Comparison of ENCODE assay signal across 12 cellular contexts in genomic region chr10:43822509-43823236, GRCh38.
DNase-seq lines count a peak whose midpoint lies in the region; ATAC-seq and TF ChIP-seq lines count a peak whose summit lies in the region.
"Had no signal": no experiment of that assay in that cellular context is flagged by ENCODE, and none has a peak within 500 bp of the region (broad histone marks: within the 10 kb centered on the region; RNA-seq: fewer than 3 reads in every experiment).

No MANE protein-coding gene starts in this region.

- peak overlapping the region; percentile 45 for H3K27ac Mint-ChIP-seq in chondrocyte (ENCODE audit: unreplicated experiment)
- no peak overlapping the region for H3K27ac Mint-ChIP-seq in mesothelial cell of epicardium

- H3K9me3 Mint-ChIP-seq in chondrocyte (ENCODE audit: low read depth) (peaks cover 3% of the 10 kb centered on the region), mesothelial cell of epicardium (peaks cover 1% of the 10 kb centered on the region)

- H4K20me1 ChIP-seq in PC-3 (ENCODE audit: low read length) = no peaks in the 10 kb centered on the region

- H3F3A ChIP-seq in PC-3 (ENCODE audit: low read length, unreplicated experiment) = no peaks in the 10 kb centered on the region

- no peak overlapping the region for H2AFZ ChIP-seq in PC-3 (ENCODE audit: low read length)
- H2AFZ ChIP-seq: parathyroid adenoma had no signal

- no peak overlapping the region for H3K4me3 Mint-ChIP-seq in chondrocyte (ENCODE audit: unreplicated experiment)
- no peak overlapping the region for H3K4me3 Mint-ChIP-seq in mesothelial cell of epicardium

- H3K36me3 ChIP-seq in rectal smooth muscle tissue (ENCODE audit: control insufficient read depth, insufficient read depth, low read length) (no peaks in the 10 kb centered on the region), PC-3 (ENCODE audit: low read depth, low read length) (no peaks in the 10 kb centered on the region)
- H3K36me3 ChIP-seq: lower lobe of right lung had no signal

- H3K4me1 Mint-ChIP-seq in chondrocyte (ENCODE audit: low read depth) (peaks cover 38% of the 10 kb centered on the region), mesothelial cell of epicardium (peaks cover 22% of the 10 kb centered on the region)

- ATAC-seq in activated CD4-positive, CD25-positive, alpha-beta regulatory T cell treated with anti-CD3 and anti-CD28 coated beads, Interleukin-2, amount 50 U/mL, for 24 hours = peak; percentile 55 to 62
- no peak for ATAC-seq in PC-3
- ATAC-seq: K562, lower lobe of right lung had no signal

- TF ChIP-seq CTCF in chondrocyte (IDR thresholded peaks at IDR 0.05) (no peak), PC-3 (conservative IDR thresholded peaks at IDR 0.05; ENCODE audit: low read depth, low read length) (no peak), mesothelial cell of epicardium (IDR thresholded peaks at IDR 0.05; ENCODE audit: unreplicated experiment) (no peak)

- no peaks in the 10 kb centered on the region for H3K9me2 ChIP-seq in PC-3 (replicated peaks; ENCODE audit: low read length)

- H3K79me2 ChIP-seq in PC-3 (ENCODE audit: low read length) = no peaks in the 10 kb centered on the region
- H3K79me2 ChIP-seq: parathyroid adenoma had no signal

- H3K36me3 Mint-ChIP-seq in chondrocyte (ENCODE audit: low read depth) = no peaks in the 10 kb centered on the region
- no peaks in the 10 kb centered on the region for H3K36me3 Mint-ChIP-seq in mesothelial cell of epicardium

- CTCF ChIA-PET in PC-3 (lab: Charles Lee) = no interaction called here

- peak overlapping the region; percentile 63 for H3K27ac ChIP-seq in rectal smooth muscle tissue (ENCODE audit: low read depth, low read length)
- H3K27ac ChIP-seq in PC-3 (ENCODE audit: low read length) = no peak overlapping the region
- H3K27ac ChIP-seq: lower lobe of right lung, parathyroid adenoma had no signal

- no peak overlapping the region for H3K9ac ChIP-seq in rectal smooth muscle tissue (ENCODE audit: low read length)
- no peak overlapping the region for H3K9ac ChIP-seq in PC-3 (ENCODE audit: low read length)
- H3K9ac ChIP-seq: parathyroid adenoma had no signal

- no peaks in the 10 kb centered on the region for H3K27me3 ChIP-seq in rectal smooth muscle tissue (ENCODE audit: control insufficient read depth, insufficient read depth, low read length)
- H3K27me3 ChIP-seq in PC-3 (ENCODE audit: low read length) = 0 out of 2 replicates have a peak, but pooled peaks cover 8% of the 10 kb centered on the region

- H3K4me1 ChIP-seq in rectal smooth muscle tissue (ENCODE audit: control insufficient read depth, insufficient read depth, low read length) (peaks cover 10% of the 10 kb centered on the region), PC-3 (ENCODE audit: insufficient read depth, low read length) (no peaks in the 10 kb centered on the region)
- H3K4me1 ChIP-seq: lower lobe of right lung, parathyroid adenoma had no signal

- BruUV-seq in PC-3 (replicated peaks; lab: Mats Ljungman, UMichigan) = no TSS peak

- POLR2A ChIA-PET in PC-3 (lab: Charles Lee; ENCODE audit: unreplicated experiment) = no interaction called here

- H3K27me3 Mint-ChIP-seq in chondrocyte (ENCODE audit: low read depth) (no peaks in the 10 kb centered on the region), mesothelial cell of epicardium (ENCODE audit: low read depth) (peaks cover 6% of the 10 kb centered on the region)

- DNase-seq in activated CD4-positive, CD25-positive, alpha-beta regulatory T cell treated with anti-CD3 and anti-CD28 coated beads, Interleukin-2, amount 50 U/mL, for 72 hours = no peak
- DNase-seq in GM03348 (ENCODE audit: low spot score) (peak; percentile 73), chondrocyte (ENCODE audit: low spot score) (no peak), PC-3 (no peak), NCI-H526 treated with DMSO at 0.1 percent for 48 hours (lab: John Stamatoyannopoulos, UW) (no peak), mesothelial cell of epicardium (ENCODE audit: low spot score in 2 of 2, unreplicated experiment in 2 of 2) (no peak)
- DNase-seq: lower lobe of right lung, NCI-H2029 had no signal

- H3K4me3 ChIP-seq in rectal smooth muscle tissue (ENCODE audit: low read length) (no peak overlapping the region), PC-3 (ENCODE audit: low read length) (no peak overlapping the region)
- H3K4me3 ChIP-seq: K562, lower lobe of right lung had no signal

- H3K4me2 ChIP-seq in PC-3 (ENCODE audit: low read length) = no peak overlapping the region

- intact Hi-C loops in PC-3 (cut with micrococcal nuclease) = no loop called here

- no peaks in the 10 kb centered on the region for H3K9me3 ChIP-seq in PC-3 (ENCODE audit: low read length)
- H3K9me3 ChIP-seq: lower lobe of right lung had no signal
